Comparison of ENCODE assay signal across 1 cellular context in the genomic region with DNA sequence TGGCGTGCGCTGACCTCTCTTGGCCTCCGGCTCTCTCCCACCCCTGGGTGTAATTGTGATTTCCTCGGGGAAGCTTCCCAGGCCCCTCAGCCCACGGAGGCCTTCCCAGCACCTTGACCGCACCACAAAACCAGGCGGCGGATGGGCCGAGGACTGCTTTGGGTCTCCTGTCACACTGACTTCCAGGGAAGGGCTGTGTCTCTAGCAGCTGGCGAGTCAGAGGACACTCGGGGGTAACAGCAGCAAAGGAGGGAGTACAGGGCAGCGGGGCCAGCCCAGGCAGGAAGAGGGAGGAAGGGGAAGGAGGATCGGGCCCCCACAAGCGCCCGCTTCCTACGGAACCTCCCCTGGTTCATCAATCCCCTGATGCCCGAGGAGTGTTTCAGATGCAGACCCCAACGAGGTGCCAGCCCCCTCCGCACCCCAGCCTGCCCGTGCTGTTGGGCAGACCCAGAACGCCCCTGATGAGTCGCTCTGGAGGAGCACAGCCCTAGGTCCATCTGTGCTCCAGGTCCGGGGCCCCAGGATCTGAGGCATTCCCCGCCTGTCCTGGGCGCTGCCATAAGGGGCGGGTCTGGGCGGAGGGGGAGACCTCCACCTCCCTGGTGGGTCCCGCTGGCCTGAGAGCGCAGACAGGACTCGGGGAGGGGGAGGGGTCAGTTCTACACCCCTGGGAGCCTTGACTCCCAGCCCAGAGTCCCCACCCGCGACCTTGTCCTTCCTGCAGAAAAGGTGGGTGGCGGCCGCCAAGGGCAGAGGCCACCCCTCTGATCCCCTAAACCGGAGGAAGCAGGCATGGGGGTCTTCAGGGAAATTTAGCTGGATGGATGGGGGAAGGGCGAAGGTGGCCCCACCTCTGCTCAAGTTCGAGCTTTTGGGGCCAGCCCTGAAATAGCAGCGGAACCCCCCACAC.
TF ChIP-seq lines count a peak whose summit lies in the region.

No MANE protein-coding gene starts in this region.

TF ChIP-seq in H1, 55 proteins besides CTCF, POLR2A, EP300 and RAD21:
- TF ChIP-seq RBBP5 (IDR thresholded peaks at IDR 0.05; ENCODE audit: borderline replicate concordance, low read depth, low read length) (0 out of 2 replicates have a peak, but pooled peaks have one; percentile 30), GABPA (IDR thresholded peaks at IDR 0.05; ENCODE audit: borderline replicate concordance, insufficient read depth, low read length) (0 out of 2 replicates have a peak, but pooled peaks have one; percentile 10), SRF (IDR thresholded peaks at IDR 0.05; ENCODE audit: low read depth, low read length) (no peak), EZH2 (IDR thresholded peaks at IDR 0.05; ENCODE audit: low read depth, low read length, severe bottlenecking) (peak; percentile 49)
